In the genomic region with DNA sequence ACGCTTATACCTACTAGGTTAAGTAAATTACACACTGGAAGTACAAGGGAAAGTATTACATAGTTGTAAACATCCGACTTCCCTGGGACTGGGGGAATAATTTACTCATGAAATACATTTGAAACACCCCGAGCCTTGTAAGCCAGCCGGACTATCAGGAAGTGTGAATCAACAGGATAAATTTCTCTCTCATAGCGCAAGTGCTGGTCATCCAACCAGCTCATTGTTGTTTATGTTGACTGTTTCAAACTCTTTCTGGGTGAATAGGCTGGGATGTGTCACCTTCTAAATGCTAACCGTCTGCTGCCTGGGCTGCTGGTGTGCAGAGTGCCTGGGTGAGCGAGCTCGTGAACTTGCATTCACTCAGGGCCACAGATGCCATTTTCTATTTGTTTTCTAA, we compare ENCODE assay signal across 13 cellular contexts. TPM values are rescaled to one million over a fixed set of nuclear protein-coding genes. Genes with fewer than 3 reads are reported as not detected.
A peak's percentile ranks its signal among the peaks of the same experiment; 100 is the strongest.
DNase-seq lines count a peak whose midpoint lies in the region; TF ChIP-seq lines count a peak whose summit lies in the region.
"Had no signal": no experiment of that assay in that cellular context is flagged by ENCODE, and none has a peak within 500 bp of the region (broad histone marks: within the 10 kb centered on the region; RNA-seq: fewer than 3 reads in every experiment).

No MANE protein-coding gene starts in this region.

- H3K4me3 ChIP-seq in astrocyte of the spinal cord (ENCODE audit: low read depth, low read length) (no peak overlapping the region), kidney epithelial cell (ENCODE audit: low read depth, low read length) (no peak overlapping the region)
- H3K4me3 ChIP-seq: upper lobe of left lung had no signal

- DNase-seq in AG08396 (ENCODE audit: low spot score) (peak; percentile 53), HT1080 (ENCODE audit: low read depth) (peak; percentile 93), astrocyte of the spinal cord (ENCODE audit: low read depth, low spot score) (peak; percentile 70), kidney epithelial cell (ENCODE audit: low read depth) (peak; percentile 77), GM20000 (ENCODE audit: low spot score) (no peak), NCI-H2171 treated with DMSO at 0.1 percent for 48 hours (lab: John Stamatoyannopoulos, UW) (no peak), NCI-H510A (lab: John Stamatoyannopoulos, UW) (no peak), NOMO-1 (lab: John Stamatoyannopoulos, UW; ENCODE audit: unreplicated experiment in 2 of 2) (no peak)
- DNase-seq: activated CD4-positive, alpha-beta T cell treated with anti-CD3 and anti-CD28 coated beads for 1 hour; activated effector memory CD4-positive, alpha-beta T cell treated with anti-CD3 and anti-CD28 coated beads, Interleukin-2, amount 50 U/mL, for 16 hours; NCI-H187 treated with DMSO at 0.1 percent for 48 hours; RPMI8226; upper lobe of left lung had no signal

- no peaks in the 10 kb centered on the region for H3K36me3 ChIP-seq in kidney epithelial cell (ENCODE audit: control insufficient read depth, insufficient read depth, low read length)
- H3K36me3 ChIP-seq: upper lobe of left lung had no signal

- peaks cover 27% of the 10 kb centered on the region for H3K27me3 ChIP-seq in kidney epithelial cell (ENCODE audit: control insufficient read depth, insufficient read depth, low read length)

- TF ChIP-seq CTCF in astrocyte of the spinal cord (IDR thresholded peaks at IDR 0.05; ENCODE audit: low read depth, low read length) = no peak
- no peak for TF ChIP-seq CTCF in kidney epithelial cell (IDR thresholded peaks at IDR 0.05; ENCODE audit: insufficient read depth, low read length, poor library complexity, severe bottlenecking)
- TF ChIP-seq CTCF in GM20000 (IDR thresholded peaks at IDR 0.05; ENCODE audit: extremely low read depth, missing control alignments) = no peak

- in situ Hi-C loops in astrocyte of the spinal cord (cut with HindIII; ENCODE audit: low sequenced_read_pairs) = no loop called here

RNA-seq across cellular contexts. Expression of a gene that starts 5.0 kb away (rescaled TPM):
- 3.2 and 4.0 TPM in 2 replicates for total RNA-seq in HT1080 (2014; rRNA removed; shearing (Covaris generic))
- polyA plus RNA-seq in HT1080 (2015; cell fraction: cytosol; rRNA removed) = 11.3 and 13.7 TPM in 2 replicates
- polyA plus RNA-seq in HT1080 (2015; cell fraction: nucleus; rRNA removed) = 12.3 and 14.0 TPM in 2 replicates
- 0.89 and 1.1 TPM in 2 replicates for total RNA-seq in kidney epithelial cell

Comparison
In these comparisons a context has a peak if more than half of its experiments do, and no peak if none do; other contexts are left out.
1. DNase-seq: peak in AG08396 (single experiment), HT1080 (single experiment), astrocyte of the spinal cord (single experiment) and kidney epithelial cell (single experiment); none in GM20000 (single experiment), NCI-H2171 treated with DMSO at 0.1 percent for 48 hours (single experiment), NCI-H510A (single experiment) and NOMO-1 (0 of 2).